ENCODE assay signal across 14 cellular contexts in the genomic region with DNA sequence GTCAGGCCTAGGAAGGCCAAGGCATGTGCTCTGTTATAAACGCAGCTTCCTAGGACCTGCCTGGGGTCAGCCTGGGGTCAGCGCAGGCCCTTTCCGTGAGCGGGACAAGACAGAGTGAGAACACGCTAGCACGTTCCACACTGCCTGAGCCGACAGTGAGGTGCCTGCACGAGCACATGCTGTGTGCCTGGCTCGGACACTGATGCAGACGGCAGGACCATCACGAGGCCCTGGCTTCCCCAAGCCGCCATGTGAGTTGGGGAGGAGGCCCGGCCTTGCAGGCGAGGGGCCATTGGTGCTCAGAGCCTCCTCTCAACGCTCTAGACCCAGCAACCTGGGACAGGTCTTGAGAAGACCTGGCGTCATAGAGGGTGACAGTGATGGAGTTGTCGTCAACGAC. TPM values are rescaled to one million over a fixed set of nuclear protein-coding genes. Genes with fewer than 3 reads are reported as not detected.
DNase-seq lines count a peak whose midpoint lies in the region; ATAC-seq and TF ChIP-seq lines count a peak whose summit lies in the region.
"Had no signal": no experiment of that assay in that cellular context is flagged by ENCODE, and none has a peak within 500 bp of the region (broad histone marks: within the 10 kb centered on the region; RNA-seq: fewer than 3 reads in every experiment).

No MANE protein-coding gene starts in this region.

- peak overlapping the region; percentile 97 for H3K27ac Mint-ChIP-seq in activated T-cell treated with anti-CD3 and anti-CD28 coated beads, Interleukin-2, amount 50 U/mL, for 24 hours
- H3K27ac Mint-ChIP-seq in activated CD4-positive, alpha-beta memory T cell treated with anti-CD3 and anti-CD28 coated beads for 36 hours, result peak overlapping the region; percentile 95
- H3K27ac Mint-ChIP-seq in glutamatergic neuron (ENCODE audit: unreplicated experiment), result peak overlapping the region; percentile 59
- H3K27ac Mint-ChIP-seq in stimulated activated naive CD8-positive, alpha-beta T cell treated with anti-CD3 and anti-CD28 coated beads, Interleukin-15, amount 100 ng/mL, for 72 hours, result peak overlapping the region; percentile 78 to 92
- H3K27ac Mint-ChIP-seq: brain, GM23338 had no signal

- no peaks in the 10 kb centered on the region for H3K79me2 ChIP-seq in MM.1S (ENCODE audit: low read length)

- H3K9me3 Mint-ChIP-seq in activated T-cell treated with anti-CD3 and anti-CD28 coated beads, Interleukin-2, amount 50 U/mL, for 24 hours, result no peaks in the 10 kb centered on the region
- H3K9me3 Mint-ChIP-seq in activated CD4-positive, alpha-beta memory T cell treated with anti-CD3 and anti-CD28 coated beads for 36 hours, result no peaks in the 10 kb centered on the region
- peaks cover 14% of the 10 kb centered on the region for H3K9me3 Mint-ChIP-seq in glutamatergic neuron (ENCODE audit: unreplicated experiment)
- H3K9me3 Mint-ChIP-seq in stimulated activated naive CD8-positive, alpha-beta T cell treated with anti-CD3 and anti-CD28 coated beads, Interleukin-15, amount 100 ng/mL, for 72 hours, result no peaks in the 10 kb centered on the region
- H3K9me3 Mint-ChIP-seq: brain, GM23338 had no signal

- H3K4me3 ChIP-seq in MM.1S (ENCODE audit: low read length), result no peak overlapping the region
- H3K4me3 ChIP-seq: GM23338 had no signal

- H3K27me3 ChIP-seq in MM.1S (replicated peaks; ENCODE audit: insufficient read depth, low read length), result peaks cover 7% of the 10 kb centered on the region

- TF ChIP-seq CTCF in glutamatergic neuron (IDR thresholded peaks at IDR 0.05; ENCODE audit: partially characterized antibody, unreplicated experiment) (no peak), MM.1S (IDR thresholded peaks at IDR 0.05; ENCODE audit: low read length) (no peak)

- no peaks in the 10 kb centered on the region for H3K9me3 ChIP-seq in MM.1S (replicated peaks; ENCODE audit: insufficient read depth, low read length)

- H3K36me3 Mint-ChIP-seq in activated T-cell treated with anti-CD3 and anti-CD28 coated beads, Interleukin-2, amount 50 U/mL, for 24 hours (ENCODE audit: low read depth), result peaks cover 88% of the 10 kb centered on the region
- H3K36me3 Mint-ChIP-seq in activated CD4-positive, alpha-beta memory T cell treated with anti-CD3 and anti-CD28 coated beads for 36 hours, result peaks cover 14% of the 10 kb centered on the region
- no peaks in the 10 kb centered on the region for H3K36me3 Mint-ChIP-seq in glutamatergic neuron (ENCODE audit: unreplicated experiment)
- H3K36me3 Mint-ChIP-seq: brain had no signal

- no peak for DNase-seq in activated T-cell treated with anti-CD3 and anti-CD28 coated beads, Interleukin-2, amount 50 U/mL, for 24 hours
- no peak for DNase-seq in activated T-cell treated with anti-CD3 and anti-CD28 coated beads, Interleukin-2, amount 50 U/mL, for 1 hour
- no peak for DNase-seq in activated CD4-positive, alpha-beta memory T cell treated with anti-CD3 and anti-CD28 coated beads for 36 hours
- DNase-seq in glutamatergic neuron (no peak), MM.1S (no peak), COR-L47 (lab: John Stamatoyannopoulos, UW) (no peak)
- no peak for DNase-seq in stimulated activated naive CD8-positive, alpha-beta T cell treated with anti-CD3 and anti-CD28 coated beads, Interleukin-15, amount 100 ng/mL, for 72 hours
- no peak for DNase-seq in activated CD4-positive, CD25-positive, alpha-beta regulatory T cell (lab: John Stamatoyannopoulos, UW)
- DNase-seq: DMS79 treated with DMSO at 0.1 percent for 48 hours had no signal

- peaks cover 90% of the 10 kb centered on the region for H3K4me1 Mint-ChIP-seq in activated T-cell treated with anti-CD3 and anti-CD28 coated beads, Interleukin-2, amount 50 U/mL, for 24 hours (ENCODE audit: low read depth)
- H3K4me1 Mint-ChIP-seq in activated CD4-positive, alpha-beta memory T cell treated with anti-CD3 and anti-CD28 coated beads for 36 hours (ENCODE audit: low read depth), result peaks cover 71% of the 10 kb centered on the region
- H3K4me1 Mint-ChIP-seq in glutamatergic neuron (ENCODE audit: low read depth, unreplicated experiment), result peaks cover 40% of the 10 kb centered on the region
- peaks cover 97% of the 10 kb centered on the region for H3K4me1 Mint-ChIP-seq in stimulated activated naive CD8-positive, alpha-beta T cell treated with anti-CD3 and anti-CD28 coated beads, Interleukin-15, amount 100 ng/mL, for 72 hours

- H3K4me3 Mint-ChIP-seq in activated T-cell treated with anti-CD3 and anti-CD28 coated beads, Interleukin-2, amount 50 U/mL, for 24 hours, result no peak overlapping the region
- no peak overlapping the region for H3K4me3 Mint-ChIP-seq in activated CD4-positive, alpha-beta memory T cell treated with anti-CD3 and anti-CD28 coated beads for 36 hours
- H3K4me3 Mint-ChIP-seq in glutamatergic neuron (ENCODE audit: unreplicated experiment), result no peak overlapping the region
- peak overlapping the region in 1 of 2 donors; percentile 51 for H3K4me3 Mint-ChIP-seq in stimulated activated naive CD8-positive, alpha-beta T cell treated with anti-CD3 and anti-CD28 coated beads, Interleukin-15, amount 100 ng/mL, for 72 hours
- H3K4me3 Mint-ChIP-seq: brain, GM23338 had no signal

- CTCF ChIA-PET in activated CD4-positive, alpha-beta memory T cell treated with anti-CD3 and anti-CD28 coated beads for 36 hours (lab: Charles Lee), result no interaction called here

- H3K9me2 ChIP-seq in MM.1S (replicated peaks; ENCODE audit: insufficient read depth, low read length), result no peaks in the 10 kb centered on the region

- H4K20me1 ChIP-seq in MM.1S (ENCODE audit: insufficient read depth, low read length), result no peaks in the 10 kb centered on the region

- H3K4me2 ChIP-seq in MM.1S (ENCODE audit: low read depth, low read length), result no peak overlapping the region
- H3K4me2 ChIP-seq: GM23338 had no signal

- H3F3A ChIP-seq in MM.1S (ENCODE audit: insufficient read depth, low read length), result no peaks in the 10 kb centered on the region

- H3K27ac ChIP-seq in MM.1S (ENCODE audit: low read length), result no peak overlapping the region
- H3K27ac ChIP-seq: epithelial cell of prostate had no signal

- no peak overlapping the region for H3K9ac ChIP-seq in MM.1S (ENCODE audit: low read length)

- ATAC-seq in stimulated activated naive CD8-positive, alpha-beta T cell treated with anti-CD3 and anti-CD28 coated beads, Interleukin-15, amount 100 ng/mL, for 72 hours, result no peak

- no peaks in the 10 kb centered on the region for H3K36me3 ChIP-seq in MM.1S (replicated peaks; ENCODE audit: insufficient read depth, low read length)

- no peaks in the 10 kb centered on the region for H3K27me3 Mint-ChIP-seq in activated T-cell treated with anti-CD3 and anti-CD28 coated beads, Interleukin-2, amount 50 U/mL, for 24 hours
- H3K27me3 Mint-ChIP-seq in activated CD4-positive, alpha-beta memory T cell treated with anti-CD3 and anti-CD28 coated beads for 36 hours, result no peaks in the 10 kb centered on the region
- peaks cover 11% of the 10 kb centered on the region for H3K27me3 Mint-ChIP-seq in glutamatergic neuron (ENCODE audit: unreplicated experiment)
- H3K27me3 Mint-ChIP-seq in stimulated activated naive CD8-positive, alpha-beta T cell treated with anti-CD3 and anti-CD28 coated beads, Interleukin-15, amount 100 ng/mL, for 72 hours, result no peaks in the 10 kb centered on the region
- H3K27me3 Mint-ChIP-seq: brain had no signal

- H2AFZ ChIP-seq in MM.1S (ENCODE audit: low read length), result no peak overlapping the region
- H2AFZ ChIP-seq: GM23338 had no signal

- H3K4me1 ChIP-seq in MM.1S (ENCODE audit: low read length), result peaks cover 16% of the 10 kb centered on the region

- POLR2A ChIA-PET in activated CD4-positive, alpha-beta memory T cell treated with anti-CD3 and anti-CD28 coated beads for 36 hours (lab: Charles Lee), result no interaction called here

- intact Hi-C loops in activated CD4-positive, alpha-beta memory T cell treated with anti-CD3 and anti-CD28 coated beads for 36 hours (cut with micrococcal nuclease), result loop anchor here (5.0 kb wide), 2 partner anchors 70 to 120 kb away; a partner anchor contains a TSS

RNA-seq across cellular contexts. Expression of a gene that starts 9.1 kb away (rescaled TPM):
- 10 to 100 TPM; 14.8 to 15.5 TPM for total RNA-seq in activated CD4-positive, alpha-beta memory T cell treated with anti-CD3 and anti-CD28 coated beads for 36 hours
- total RNA-seq in glutamatergic neuron (ENCODE audit: unreplicated experiment), result 0.22 TPM
- total RNA-seq: MCF 10A had no signal

RNA-seq across cellular contexts. Expression of a gene that starts 49.4 kb away (rescaled TPM):
- 10 to 100 TPM; 62.6 to 63.2 TPM for total RNA-seq in activated CD4-positive, alpha-beta memory T cell treated with anti-CD3 and anti-CD28 coated beads for 36 hours
- 101 TPM for total RNA-seq in glutamatergic neuron (ENCODE audit: unreplicated experiment)

RNA-seq across cellular contexts. Expression of a gene that starts 53.8 kb away (rescaled TPM):
- total RNA-seq in activated CD4-positive, alpha-beta memory T cell treated with anti-CD3 and anti-CD28 coated beads for 36 hours, result not detected
- 2.2 TPM for total RNA-seq in glutamatergic neuron (ENCODE audit: unreplicated experiment)
- total RNA-seq: GM23338; MCF 10A; T-helper 1 cell treated with Interleukin-12 subunit alpha and Interleukin-12 subunit beta and Interleukin-4 antibody, amounts not matched to agents 30 ng/mL and 1 ng/mL, for 36 hours had no signal

Comparison
In these comparisons a context has a peak if more than half of its experiments do, and no peak if none do; other contexts are left out.
1. RNA of a gene that starts 9.1 kb away (total RNA-seq): 14.8 to 15.5 TPM in activated CD4-positive, alpha-beta memory T cell treated with anti-CD3 and anti-CD28 coated beads for 36 hours; 0.22 TPM in glutamatergic neuron (single experiment); every median in the first group is over 10 times any median in the second.
2. Peak in every context shown above with its lines, with median percentiles within 50 percentile points of each other: H3K27ac Mint-ChIP-seq.